11 cellular contexts compared by ENCODE assay signal in the genomic region with DNA sequence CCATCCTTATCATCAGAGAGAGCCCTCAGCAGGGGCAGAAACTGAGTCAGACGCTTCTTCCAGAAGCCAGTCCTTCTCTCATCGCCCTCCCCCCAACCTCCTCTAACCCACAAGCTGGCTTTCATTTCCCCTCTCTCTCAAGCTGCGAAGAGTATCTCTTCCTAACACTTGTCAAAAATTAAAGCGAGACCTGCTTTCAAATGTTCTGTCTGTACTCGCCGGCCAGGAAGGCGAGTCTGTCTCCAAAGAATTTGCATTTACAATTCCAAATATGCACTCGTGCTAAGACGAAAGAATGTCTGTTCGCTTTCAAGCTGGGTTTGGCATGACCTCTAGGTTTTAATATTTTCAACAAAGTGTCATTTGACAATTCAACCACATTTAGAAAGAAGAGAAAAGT.
DNase-seq lines count a peak whose midpoint lies in the region; ATAC-seq, FAIRE-seq and TF ChIP-seq lines count a peak whose summit lies in the region.
"Had no signal": no experiment of that assay in that cellular context is flagged by ENCODE, and none has a peak within 500 bp of the region (broad histone marks: within the 10 kb centered on the region; RNA-seq: fewer than 3 reads in every experiment).

No MANE protein-coding gene starts in this region.

- H2AFZ ChIP-seq in ACC112 (ENCODE audit: low read length, unreplicated experiment) (peak overlapping the region; percentile 50), astrocyte (ENCODE audit: low read depth, low read length) (no peak overlapping the region)

- H3K27ac ChIP-seq in ACC112 (ENCODE audit: low read depth, low read length) (no peak overlapping the region), astrocyte (ENCODE audit: low read depth, low read length) (no peak overlapping the region), lower lobe of right lung (no peak overlapping the region), SJCRH30 (no peak overlapping the region)
- H3K27ac ChIP-seq: vagina, VCaP had no signal

- peaks cover 3% of the 10 kb centered on the region for H3K9me3 Mint-ChIP-seq in astrocyte (ENCODE audit: unreplicated experiment)

- H3K4me1 Mint-ChIP-seq in astrocyte (ENCODE audit: low read depth, unreplicated experiment), result peaks cover 20% of the 10 kb centered on the region

- FAIRE-seq in GM18507 (lab: Jason Lieb, UNC) (peak; percentile 62), astrocyte (lab: Jason Lieb, UNC) (peak; percentile 41)

- H3K4me3 Mint-ChIP-seq in astrocyte (ENCODE audit: unreplicated experiment), result no peak overlapping the region

- H3K27ac Mint-ChIP-seq in astrocyte (ENCODE audit: unreplicated experiment), result no peak overlapping the region

- peaks cover 15% of the 10 kb centered on the region for H3K27me3 ChIP-seq in ACC112 (ENCODE audit: insufficient read depth, low read length)
- no peaks in the 10 kb centered on the region for H3K27me3 ChIP-seq in astrocyte (ENCODE audit: insufficient read depth, low read length)
- no peaks in the 10 kb centered on the region for H3K27me3 ChIP-seq in lower lobe of right lung (ENCODE audit: low read depth)
- H3K27me3 ChIP-seq in SJCRH30, result no peaks in the 10 kb centered on the region
- H3K27me3 ChIP-seq: vagina had no signal

- no peak overlapping the region for H3K4me3 ChIP-seq in ACC112 (ENCODE audit: low read depth, low read length)
- no peak overlapping the region for H3K4me3 ChIP-seq in astrocyte (ENCODE audit: insufficient read depth, low read depth, low read length)
- H3K4me3 ChIP-seq in lower lobe of right lung, result peak overlapping the region; percentile 4
- H3K4me3 ChIP-seq in SJCRH30, result no peak overlapping the region
- H3K4me3 ChIP-seq: vagina had no signal

- in situ Hi-C loops in ACHN (cut with HindIII; ENCODE audit: low pct_ligation_motif_present, low pct_unique_long_range_greater_than_20kb, low sequenced_read_pairs), result no loop called here

- peak overlapping the region; percentile 76 for H3K4me2 ChIP-seq in astrocyte (ENCODE audit: low read length)

- H3K9ac ChIP-seq in astrocyte (ENCODE audit: low read length), result peak overlapping the region; percentile 21

- no peaks in the 10 kb centered on the region for H3K27me3 Mint-ChIP-seq in astrocyte (ENCODE audit: low read depth, unreplicated experiment)

- H4K20me1 ChIP-seq in astrocyte (ENCODE audit: insufficient read depth, low read length), result no peaks in the 10 kb centered on the region

- intact Hi-C loops in lower lobe of right lung (cut with DNase I), result no loop called here

- H3K4me1 ChIP-seq in ACC112 (ENCODE audit: control insufficient read depth, insufficient read depth, low read length, unreplicated experiment) (no peaks in the 10 kb centered on the region), astrocyte (ENCODE audit: insufficient read depth, low read length) (peaks cover 10% of the 10 kb centered on the region), lower lobe of right lung (peaks cover 13% of the 10 kb centered on the region), SJCRH30 (peaks cover 13% of the 10 kb centered on the region; the same call in 1 of the 2 replicates)
- H3K4me1 ChIP-seq: vagina had no signal

- H3K36me3 Mint-ChIP-seq in astrocyte (ENCODE audit: low read depth, unreplicated experiment), result no peaks in the 10 kb centered on the region

- DNase-seq in GM18507 (ENCODE audit: extremely low spot score, insufficient read length, low read depth) (no peak), astrocyte (ENCODE audit: low read depth) (peak; percentile 46), lower lobe of right lung (no peak), ACHN (no peak), SJCRH30 (no peak), NCI-H748 (lab: John Stamatoyannopoulos, UW; ENCODE audit: unreplicated experiment) (no peak)
- DNase-seq: NCI-H1105 treated with DMSO at 0.1 percent for 48 hours had no signal

- no peaks in the 10 kb centered on the region for H3K36me3 ChIP-seq in ACC112 (ENCODE audit: insufficient read depth, low read length)
- no peaks in the 10 kb centered on the region for H3K36me3 ChIP-seq in astrocyte (ENCODE audit: insufficient read depth, low read length)
- no peaks in the 10 kb centered on the region for H3K36me3 ChIP-seq in lower lobe of right lung
- no peaks in the 10 kb centered on the region for H3K36me3 ChIP-seq in SJCRH30
- H3K36me3 ChIP-seq: vagina had no signal

- no peak for TF ChIP-seq CTCF in astrocyte (IDR thresholded peaks at IDR 0.05; ENCODE audit: insufficient read depth, low read depth, low read length)
- TF ChIP-seq CTCF in lower lobe of right lung (IDR thresholded peaks at IDR 0.05), result no peak

- H3K79me2 ChIP-seq in ACC112 (ENCODE audit: control insufficient read depth, insufficient read depth, low read length, unreplicated experiment), result no peaks in the 10 kb centered on the region
- H3K79me2 ChIP-seq in astrocyte (ENCODE audit: insufficient read depth, low read length), result no peaks in the 10 kb centered on the region

- ATAC-seq in lower lobe of right lung, result peak in 1 of 2 donors; percentile 23
- no peak for ATAC-seq in HG03342 (IDR thresholded peaks at IDR 0.05; ENCODE audit: unreplicated experiment)

- no peaks in the 10 kb centered on the region for H3K9me3 ChIP-seq in astrocyte (ENCODE audit: insufficient read depth, low read depth, low read length)
- H3K9me3 ChIP-seq in lower lobe of right lung, result no peaks in the 10 kb centered on the region
- H3K9me3 ChIP-seq in SJCRH30 (replicated peaks), result no peaks in the 10 kb centered on the region
- H3K9me3 ChIP-seq: vagina had no signal
